28 cellular contexts compared by ENCODE assay signal in genomic region chr6:37659561-37659960, GRCh38.
"Had no signal": no experiment of that assay in that cellular context is flagged by ENCODE, and none has a peak within 500 bp of the region (broad histone marks: within the 10 kb centered on the region; RNA-seq: fewer than 3 reads in every experiment).

No MANE protein-coding gene starts in this region.

- H3K27me3 ChIP-seq: pancreas, spleen, suprapubic skin, testis, tibial artery, transverse colon, upper lobe of left lung, vagina had no signal

- ATAC-seq: naive thymus-derived CD8-positive, alpha-beta T cell; natural killer cell treated with Interleukin-12 subunit alpha and Interleukin-12 subunit beta and Interleukin-15 and Interleukin-18, amount 100 ng/mL, for 72 hours; pancreas; psoas muscle; right cardiac atrium; sciatic nerve; stimulated activated memory B cell treated with anti-CD40 and anti-IgM and Interleukin-4, amounts not matched to agents 10 μg/mL and 1 μg/mL and 100 μg/mL, for 72 hours; stimulated activated naive CD8-positive, alpha-beta T cell treated with anti-CD3 and anti-CD28 coated beads, Interleukin-15, amount 100 ng/mL, for 72 hours; stimulated activated naive CD8-positive, alpha-beta T cell treated with anti-CD3 and anti-CD28 coated beads, Interleukin-15, Interleukin-2, amounts not matched to agents 100 U/mL and 50 U/mL, for 24 hours had no signal

- H3K4me3 ChIP-seq: pancreas, psoas muscle, skin epidermis, smooth muscle cell, spleen, suprapubic skin, testis, tibial artery, transverse colon, upper lobe of left lung, vagina had no signal

- H3K36me3 ChIP-seq: neutrophil, pancreas, suprapubic skin, transverse colon, upper lobe of left lung, vagina had no signal

- H3K27ac ChIP-seq: neutrophil, pancreas, psoas muscle, skin epidermis, spleen, suprapubic skin, testis, tibial artery, transverse colon, upper lobe of left lung, vagina had no signal

- H3K4me2 ChIP-seq: smooth muscle cell had no signal

- H3K9me3 ChIP-seq: neutrophil, pancreas, suprapubic skin, testis, transverse colon, vagina had no signal

- DNase-seq: naive thymus-derived CD8-positive, alpha-beta T cell; nephron progenitor cell; nucleus accumbens; pancreas; psoas muscle; right cardiac atrium; spleen; stimulated activated CD4-positive, alpha-beta T cell treated with anti-CD3 and anti-CD28 coated beads, Interleukin-12 subunit alpha, Interleukin-12 subunit beta, amount 100 ng/mL, for 4 hours; stimulated activated CD4-positive, alpha-beta T cell treated with anti-CD3 and anti-CD28 coated beads, Interleukin-1b, Interleukin-23, amount 100 ng/mL, for 48 hours; stimulated activated CD4-positive, alpha-beta T cell treated with anti-CD3 and anti-CD28 coated beads, Interleukin-4, amount 100 ng/mL, for 1 hour; stimulated activated CD4-positive, alpha-beta T cell treated with anti-CD3 and anti-CD28 coated beads, Interleukin-4, amount 100 ng/mL, for 4 hours; stimulated activated CD8-positive, alpha-beta memory T cell treated with anti-CD3 and anti-CD28 coated beads, Interleukin-4, amount 100 ng/mL, for 48 hours; stimulated activated naive CD4-positive, alpha-beta T cell; stimulated activated naive CD8-positive, alpha-beta T cell treated with anti-CD3 and anti-CD28 coated beads, Interleukin-15, amount 100 ng/mL, for 72 hours; stimulated activated naive CD8-positive, alpha-beta T cell treated with anti-CD3 and anti-CD28 coated beads, Interleukin-15, Interleukin-2, amounts not matched to agents 100 U/mL and 50 U/mL, for 24 hours; substantia nigra; testis; tibial artery; transverse colon; upper lobe of left lung had no signal

- H3K4me1 ChIP-seq: pancreas, psoas muscle, spleen, testis, tibial artery, transverse colon, upper lobe of left lung had no signal
